ENCODE assay signal across 22 cellular contexts in the genomic region with DNA sequence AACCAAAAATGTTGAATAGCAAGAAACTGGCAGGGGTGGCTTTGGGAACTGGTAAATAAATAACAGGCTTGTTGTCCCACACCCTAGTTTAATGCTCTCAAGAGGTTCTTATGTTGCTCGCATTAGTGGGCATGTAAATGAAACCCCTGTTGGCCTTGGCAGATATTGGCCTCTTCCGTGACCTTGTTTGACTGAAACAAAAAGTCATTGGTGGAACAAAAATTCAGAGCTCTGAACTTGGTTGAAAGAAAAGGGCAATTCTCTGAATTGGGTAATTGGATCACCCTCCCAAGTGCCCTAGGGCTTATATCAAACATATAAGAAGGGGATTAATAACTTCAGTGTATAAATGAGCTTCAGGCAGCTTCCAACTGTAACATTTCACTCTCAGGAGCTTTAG.
A peak's percentile ranks its signal among the peaks of the same experiment; 100 is the strongest.
DNase-seq lines count a peak whose midpoint lies in the region; ATAC-seq, FAIRE-seq and TF ChIP-seq lines count a peak whose summit lies in the region.
"Had no signal": no experiment of that assay in that cellular context is flagged by ENCODE, and none has a peak within 500 bp of the region (broad histone marks: within the 10 kb centered on the region; RNA-seq: fewer than 3 reads in every experiment).

No MANE protein-coding gene starts in this region.

- H3K27me3 ChIP-seq in HepG2 (ENCODE audit: control insufficient read depth in 1 of 2, insufficient read depth in 2 of 2, low read length in 2 of 2) (no peaks in the 10 kb centered on the region), right lobe of liver (no peaks in the 10 kb centered on the region), endodermal cell (ENCODE audit: control insufficient read depth, insufficient read depth, low read length, poor library complexity, severe bottlenecking) (no peaks in the 10 kb centered on the region), vagina (no peaks in the 10 kb centered on the region)
- H3K27me3 ChIP-seq: BE2C had no signal

- H3K9me3 ChIP-seq in HepG2 (ENCODE audit: low read length) = no peaks in the 10 kb centered on the region
- no peaks in the 10 kb centered on the region for H3K9me3 ChIP-seq in right lobe of liver
- no peaks in the 10 kb centered on the region for H3K9me3 ChIP-seq in endodermal cell (ENCODE audit: control insufficient read depth, low read length)
- no peaks in the 10 kb centered on the region for H3K9me3 ChIP-seq in vagina
- H3K9me3 ChIP-seq: BE2C had no signal

- H3K4me1 Mint-ChIP-seq in endodermal cell (peaks cover 23% of the 10 kb centered on the region), neural crest cell (peaks cover 74% of the 10 kb centered on the region)
- H3K4me1 Mint-ChIP-seq in activated CD4-positive, alpha-beta memory T cell treated with anti-CD3 and anti-CD28 coated beads, Interleukin-2, amount 10 ng/mL, durations not matched to agents 7 days and 5 days = peaks cover 26% of the 10 kb centered on the region

- H3K9me3 Mint-ChIP-seq in endodermal cell (no peaks in the 10 kb centered on the region), neural crest cell (no peaks in the 10 kb centered on the region)
- no peaks in the 10 kb centered on the region for H3K9me3 Mint-ChIP-seq in activated CD4-positive, alpha-beta memory T cell treated with anti-CD3 and anti-CD28 coated beads, Interleukin-2, amount 10 ng/mL, durations not matched to agents 7 days and 5 days
- H3K9me3 Mint-ChIP-seq: natural killer cell treated with Interleukin-12 subunit alpha and Interleukin-12 subunit beta and Interleukin-15 and Interleukin-18, amount 100 ng/mL, for 72 hours had no signal

- in situ Hi-C loops in HepG2 (cut with HindIII; ENCODE audit: extremely low pct_ligation_motif_present, low pct_unique_long_range_greater_than_20kb) = no loop called here

- H3K4me1 ChIP-seq in HepG2 (ENCODE audit: insufficient read depth, low read length) = peaks cover 40% of the 10 kb centered on the region
- H3K4me1 ChIP-seq in right lobe of liver = peaks cover 0 to 5% (median 1%) of the 10 kb centered on the region in 4 donors
- peaks cover 12% of the 10 kb centered on the region for H3K4me1 ChIP-seq in endodermal cell (ENCODE audit: control insufficient read depth, insufficient read depth, low read length)
- peaks cover 30% of the 10 kb centered on the region for H3K4me1 ChIP-seq in vagina
- H3K4me1 ChIP-seq: BE2C had no signal

- no peak for TF ChIP-seq POLR2A in HepG2 (IDR thresholded peaks at IDR 0.05; ENCODE audit: insufficient read depth in 1 of 2, low read depth in 2 of 2, low read length in 2 of 2)
- TF ChIP-seq POLR2A in right lobe of liver (IDR thresholded peaks at IDR 0.05) = no peak
- no peak for TF ChIP-seq POLR2A in vagina (IDR thresholded peaks at IDR 0.05)

- DNase-seq in HepG2 (ENCODE audit: low spot score) = no peak
- no peak for DNase-seq in right lobe of liver
- no peak for DNase-seq in endodermal cell
- DNase-seq in neural crest cell (ENCODE audit: low read depth, low spot score) = no peak
- DNase-seq in vagina (ENCODE audit: extremely low spot score in 2 of 2) = no peak
- DNase-seq in activated CD4-positive, alpha-beta memory T cell treated with anti-CD3 and anti-CD28 coated beads, Interleukin-2, amount 10 ng/mL, durations not matched to agents 7 days and 5 days = no peak
- no peak for DNase-seq in GM19239 (ENCODE audit: insufficient read length, low spot score)
- DNase-seq: activated CD4-positive, CD25-positive, alpha-beta regulatory T cell treated with anti-CD3 and anti-CD28 coated beads, Interleukin-2, amount 50 U/mL, for 72 hours; activated T-cell treated with anti-CD3 and anti-CD28 coated beads, Interleukin-2, amount 50 U/mL, for 1 hour; BE2C; EL; GM23248; NCI-H1436; NCI-H2171; NCI-H69; posterior cingulate gyrus; stimulated activated CD4-positive, alpha-beta T cell treated with anti-CD3 and anti-CD28 coated beads, Interleukin-2, amount 100 ng/mL, for 48 hours; stimulated activated naive CD8-positive, alpha-beta T cell treated with anti-CD3 and anti-CD28 coated beads, Interleukin-15, Interleukin-2, amounts not matched to agents 100 U/mL and 50 U/mL, for 24 hours had no signal

- H3K27ac Mint-ChIP-seq in endodermal cell = no peak overlapping the region
- H3K27ac Mint-ChIP-seq in neural crest cell (ENCODE audit: unreplicated experiment) = peak overlapping the region; percentile 76
- H3K27ac Mint-ChIP-seq in activated CD4-positive, alpha-beta memory T cell treated with anti-CD3 and anti-CD28 coated beads, Interleukin-2, amount 10 ng/mL, durations not matched to agents 7 days and 5 days = no peak overlapping the region
- H3K27ac Mint-ChIP-seq: natural killer cell treated with Interleukin-12 subunit alpha and Interleukin-12 subunit beta and Interleukin-15 and Interleukin-18, amount 100 ng/mL, for 72 hours had no signal

- intact Hi-C loops in HepG2 (cut with micrococcal nuclease; ENCODE audit: unreplicated experiment) = no loop called here
- intact Hi-C loops in right lobe of liver (cut with DNase I) = no loop called here
- intact Hi-C loops in vagina (cut with DNase I) = no loop called here

- no peak overlapping the region for H3K4me2 ChIP-seq in HepG2 (ENCODE audit: low read depth, low read length)

- H3K79me2 ChIP-seq in HepG2 (ENCODE audit: insufficient read depth, low read length) = no peaks in the 10 kb centered on the region

- H3K9ac ChIP-seq in HepG2 (ENCODE audit: insufficient read depth, low read depth, low read length) (no peak overlapping the region), endodermal cell (ENCODE audit: extremely low read depth, low read length, poor library complexity, severe bottlenecking) (no peak overlapping the region)
- H3K9ac ChIP-seq: GM23248 had no signal

- no peaks in the 10 kb centered on the region for H3K36me3 Mint-ChIP-seq in endodermal cell (ENCODE audit: low read depth)
- no peaks in the 10 kb centered on the region for H3K36me3 Mint-ChIP-seq in neural crest cell (ENCODE audit: low read depth)
- no peaks in the 10 kb centered on the region for H3K36me3 Mint-ChIP-seq in activated CD4-positive, alpha-beta memory T cell treated with anti-CD3 and anti-CD28 coated beads, Interleukin-2, amount 10 ng/mL, durations not matched to agents 7 days and 5 days (ENCODE audit: low read depth)
- H3K36me3 Mint-ChIP-seq: natural killer cell treated with Interleukin-12 subunit alpha and Interleukin-12 subunit beta and Interleukin-15 and Interleukin-18, amount 100 ng/mL, for 72 hours had no signal

- H3K4me3 ChIP-seq in HepG2 (replicated peaks in 1 of 3; ENCODE audit: insufficient read depth in 1 of 3, low read depth in 2 of 3, low read length in 3 of 3) (no peak overlapping the region), right lobe of liver (no peak overlapping the region), endodermal cell (ENCODE audit: low read length) (no peak overlapping the region), vagina (no peak overlapping the region)
- H3K4me3 ChIP-seq: coronary artery, GM23248 had no signal

- H4K20me1 ChIP-seq in HepG2 (ENCODE audit: insufficient read depth, low read length) = no peaks in the 10 kb centered on the region

- no peak for TF ChIP-seq RAD21 in HepG2 (CRISPR knock-in tag; IDR thresholded peaks at IDR 0.05)

- 93% methylated on average over 2 of the region's 2 CpGs for WGBS in HepG2 (ENCODE audit: low lambda C conversion rate)
- WGBS in right lobe of liver (ENCODE audit: insufficient coverage, low coverage, low lambda C conversion rate, missing lambda C conversion rate) = 83% methylated on average over 1 of the region's 2 CpGs
- 88 to 89% methylated on average over 2 of the region's 2 CpGs for WGBS in endodermal cell (ENCODE audit: insufficient coverage in 1 of 2, insufficient read length in 1 of 2), 2 experiments

- FAIRE-seq in HepG2 (lab: Jason Lieb, UNC) (peak; percentile 15), GM19239 (lab: Jason Lieb, UNC) (no peak)

- CTCF ChIA-PET in HepG2 (lab: Yijun Ruan, JAX; ENCODE audit: low intra/inter-chr PET ratio, low total read pairs) = no interaction called here
- CTCF ChIA-PET in activated CD4-positive, alpha-beta memory T cell treated with anti-CD3 and anti-CD28 coated beads, Interleukin-2, amount 10 ng/mL, durations not matched to agents 7 days and 5 days (lab: Charles Lee) = no interaction called here

- no peak overlapping the region for H2AFZ ChIP-seq in HepG2 (ENCODE audit: low read length)
- H2AFZ ChIP-seq: GM23248 had no signal

- TF ChIP-seq EP300 in HepG2 (IDR thresholded peaks at IDR 0.05; ENCODE audit: low read depth in 2 of 2, low read length in 2 of 2) = no peak
- no peak for TF ChIP-seq EP300 in HepG2 (CRISPR knock-in tag; IDR thresholded peaks at IDR 0.05; ENCODE audit: borderline replicate concordance)

- TF ChIP-seq CTCF in HepG2 (CRISPR knock-in tag; IDR thresholded peaks at IDR 0.05) = no peak
- no peak for TF ChIP-seq CTCF in right lobe of liver (IDR thresholded peaks at IDR 0.05)
- no peak for TF ChIP-seq CTCF in endodermal cell (conservative IDR thresholded peaks at IDR 0.05)
- no peak for TF ChIP-seq CTCF in neural crest cell (conservative IDR thresholded peaks at IDR 0.05)
- TF ChIP-seq CTCF in vagina (IDR thresholded peaks at IDR 0.05) = no peak

- H3K4me3 Mint-ChIP-seq in endodermal cell = no peak overlapping the region
- H3K4me3 Mint-ChIP-seq in neural crest cell = peak overlapping the region; percentile 36
- H3K4me3 Mint-ChIP-seq in activated CD4-positive, alpha-beta memory T cell treated with anti-CD3 and anti-CD28 coated beads, Interleukin-2, amount 10 ng/mL, durations not matched to agents 7 days and 5 days = no peak overlapping the region
- H3K4me3 Mint-ChIP-seq: natural killer cell treated with Interleukin-12 subunit alpha and Interleukin-12 subunit beta and Interleukin-15 and Interleukin-18, amount 100 ng/mL, for 72 hours had no signal

- H3K27ac ChIP-seq in HepG2 (ENCODE audit: extremely low read length, insufficient read depth, low read length) (no peak overlapping the region), right lobe of liver (no peak overlapping the region), endodermal cell (ENCODE audit: low read depth, low read length) (peak overlapping the region; percentile 9), vagina (no peak overlapping the region)
- H3K27ac ChIP-seq: GM23248 had no signal

- POLR2A ChIA-PET in HepG2 (lab: Yijun Ruan, JAX) = no interaction called here
- POLR2A ChIA-PET in activated CD4-positive, alpha-beta memory T cell treated with anti-CD3 and anti-CD28 coated beads, Interleukin-2, amount 10 ng/mL, durations not matched to agents 7 days and 5 days (lab: Charles Lee) = no interaction called here

- H3K27me3 Mint-ChIP-seq in endodermal cell (ENCODE audit: insufficient read depth) = no peaks in the 10 kb centered on the region
- no peaks in the 10 kb centered on the region for H3K27me3 Mint-ChIP-seq in neural crest cell (ENCODE audit: low read depth)
- no peaks in the 10 kb centered on the region for H3K27me3 Mint-ChIP-seq in activated CD4-positive, alpha-beta memory T cell treated with anti-CD3 and anti-CD28 coated beads, Interleukin-2, amount 10 ng/mL, durations not matched to agents 7 days and 5 days
- H3K27me3 Mint-ChIP-seq: natural killer cell treated with Interleukin-12 subunit alpha and Interleukin-12 subunit beta and Interleukin-15 and Interleukin-18, amount 100 ng/mL, for 72 hours had no signal

- H3K36me3 ChIP-seq in HepG2 (replicated peaks in 1 of 2; ENCODE audit: control insufficient read depth in 1 of 2, insufficient read depth in 2 of 2, low read length in 2 of 2) (no peaks in the 10 kb centered on the region), right lobe of liver (no peaks in the 10 kb centered on the region), endodermal cell (ENCODE audit: control insufficient read depth, insufficient read depth, low read length) (no peaks in the 10 kb centered on the region), vagina (no peaks in the 10 kb centered on the region)
- H3K36me3 ChIP-seq: BE2C had no signal

- ATAC-seq in HepG2 (no peak), right lobe of liver (no peak), HG02885 (IDR thresholded peaks at IDR 0.05; ENCODE audit: poor library complexity, unreplicated experiment) (no peak)
- ATAC-seq: natural killer cell treated with Interleukin-12 subunit alpha and Interleukin-12 subunit beta and Interleukin-15 and Interleukin-18, amount 100 ng/mL, for 72 hours; Right ventricle myocardium inferior; stimulated activated naive CD8-positive, alpha-beta T cell treated with anti-CD3 and anti-CD28 coated beads, Interleukin-15, Interleukin-2, amounts not matched to agents 100 U/mL and 50 U/mL, for 24 hours had no signal

- BruUV-seq in HepG2 (replicated peaks; lab: Mats Ljungman, UMichigan) = no TSS peak
